28 cellular contexts compared by ENCODE assay signal in the genomic region with DNA sequence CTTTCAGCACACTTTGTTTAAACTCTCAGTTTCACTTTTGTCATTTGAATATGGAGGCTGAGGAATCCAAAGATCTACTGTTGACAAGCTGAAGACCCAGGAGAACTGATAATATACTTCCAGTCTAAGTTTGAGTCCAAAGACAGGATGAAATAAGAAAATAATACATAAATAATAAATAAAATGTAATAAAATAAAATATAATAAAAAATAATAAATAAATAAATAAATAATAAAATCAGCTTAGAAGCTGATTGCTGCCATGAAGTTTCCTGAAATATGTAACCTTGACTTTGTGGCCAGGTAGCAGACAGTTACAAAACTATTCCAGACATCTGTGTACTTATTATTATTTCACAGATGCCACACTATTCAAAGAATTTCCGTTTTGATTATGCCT. TPM values are rescaled to one million over a fixed set of nuclear protein-coding genes. Genes with fewer than 3 reads are reported as not detected.
DNase-seq lines count a peak whose midpoint lies in the region; ATAC-seq and TF ChIP-seq lines count a peak whose summit lies in the region.
"Had no signal": no experiment of that assay in that cellular context is flagged by ENCODE, and none has a peak within 500 bp of the region (broad histone marks: within the 10 kb centered on the region; RNA-seq: fewer than 3 reads in every experiment).

No MANE protein-coding gene starts in this region.

- no peak overlapping the region for H3K27ac Mint-ChIP-seq in WTC11
- H3K27ac Mint-ChIP-seq: B cell; CD14-positive monocyte; CD4-positive, alpha-beta memory T cell; CD4-positive, alpha-beta T cell; CD4-positive, CD25-positive, alpha-beta regulatory T cell; CD8-positive, alpha-beta memory T cell; CD8-positive, alpha-beta T cell had no signal

- POLR2A ChIA-PET in WTC11 (lab: Charles Lee) = no interaction called here

- no peaks in the 10 kb centered on the region for H3K27me3 Mint-ChIP-seq in WTC11 (ENCODE audit: low read depth)
- H3K27me3 Mint-ChIP-seq: B cell; CD4-positive, alpha-beta memory T cell; CD8-positive, alpha-beta memory T cell had no signal

- DNase-seq in WTC11 (ENCODE audit: low spot score) = no peak
- DNase-seq in Ammon's horn (ENCODE audit: low spot score) = no peak
- DNase-seq: 8988T; ACHN; AML-193; BE2C; C1 segment of cervical spinal cord; Caco-2; Calu3; CD4-positive, alpha-beta memory T cell; CD4-positive, alpha-beta T cell; CD4-positive, CD25-positive, alpha-beta regulatory T cell; CD8-positive, alpha-beta memory T cell; CD8-positive, alpha-beta T cell; COR-L47; DMS 273 treated with DMSO at 0.1 percent for 48 hours; DMS153; DMS53; DMS79; DMS79 treated with DMSO at 0.1 percent for 48 hours; DND-41; EL had no signal

- no peak overlapping the region for H3K4me3 Mint-ChIP-seq in WTC11
- H3K4me3 Mint-ChIP-seq: B cell; CD14-positive monocyte; CD4-positive, alpha-beta memory T cell; CD4-positive, alpha-beta T cell; CD4-positive, CD25-positive, alpha-beta regulatory T cell; CD8-positive, alpha-beta memory T cell; CD8-positive, alpha-beta T cell had no signal

- TF ChIP-seq CTCF in WTC11 (IDR thresholded peaks at IDR 0.05) = no peak

- no peaks in the 10 kb centered on the region for H3K9me3 Mint-ChIP-seq in WTC11

- H3K36me3 Mint-ChIP-seq in WTC11 = no peaks in the 10 kb centered on the region
- H3K36me3 Mint-ChIP-seq: CD14-positive monocyte; CD4-positive, alpha-beta memory T cell; CD4-positive, CD25-positive, alpha-beta regulatory T cell; CD8-positive, alpha-beta memory T cell; CD8-positive, alpha-beta T cell had no signal

- no peaks in the 10 kb centered on the region for H3K4me1 Mint-ChIP-seq in WTC11
- H3K4me1 Mint-ChIP-seq: B cell; CD14-positive monocyte; CD4-positive, alpha-beta memory T cell; CD4-positive, CD25-positive, alpha-beta regulatory T cell; CD8-positive, alpha-beta memory T cell had no signal

- CTCF ChIA-PET in WTC11 (lab: Charles Lee) = no interaction called here

- ATAC-seq in WTC11 = no peak
- ATAC-seq: A549; CD8-positive, alpha-beta T cell had no signal

TF ChIP-seq in WTC11, 78 proteins besides CTCF, POLR2A, EP300 and RAD21:
- TF ChIP-seq, protein P1, sequence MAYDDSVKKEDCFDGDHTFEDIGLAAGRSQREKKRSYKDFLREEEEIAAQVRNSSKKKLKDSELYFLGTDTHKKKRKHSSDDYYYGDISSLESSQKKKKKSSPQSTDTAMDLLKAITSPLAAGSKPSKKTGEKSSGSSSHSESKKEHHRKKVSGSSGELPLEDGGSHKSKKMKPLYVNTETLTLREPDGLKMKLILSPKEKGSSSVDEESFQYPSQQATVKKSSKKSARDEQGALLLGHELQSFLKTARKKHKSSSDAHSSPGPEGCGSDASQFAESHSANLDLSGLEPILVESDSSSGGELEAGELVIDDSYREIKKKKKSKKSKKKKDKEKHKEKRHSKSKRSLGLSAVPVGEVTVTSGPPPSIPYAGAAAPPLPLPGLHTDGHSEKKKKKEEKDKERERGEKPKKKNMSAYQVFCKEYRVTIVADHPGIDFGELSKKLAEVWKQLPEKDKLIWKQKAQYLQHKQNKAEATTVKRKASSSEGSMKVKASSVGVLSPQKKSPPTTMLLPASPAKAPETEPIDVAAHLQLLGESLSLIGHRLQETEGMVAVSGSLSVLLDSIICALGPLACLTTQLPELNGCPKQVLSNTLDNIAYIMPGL (CRISPR knock-in tag; IDR thresholded peaks at IDR 0.05) = no peak
- TF ChIP-seq, protein P2, sequence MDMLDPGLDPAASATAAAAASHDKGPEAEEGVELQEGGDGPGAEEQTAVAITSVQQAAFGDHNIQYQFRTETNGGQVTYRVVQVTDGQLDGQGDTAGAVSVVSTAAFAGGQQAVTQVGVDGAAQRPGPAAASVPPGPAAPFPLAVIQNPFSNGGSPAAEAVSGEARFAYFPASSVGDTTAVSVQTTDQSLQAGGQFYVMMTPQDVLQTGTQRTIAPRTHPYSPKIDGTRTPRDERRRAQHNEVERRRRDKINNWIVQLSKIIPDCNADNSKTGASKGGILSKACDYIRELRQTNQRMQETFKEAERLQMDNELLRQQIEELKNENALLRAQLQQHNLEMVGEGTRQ (CRISPR knock-in tag; IDR thresholded peaks at IDR 0.05) = no peak
- TF ChIP-seq NFATC4 (CRISPR knock-in tag; IDR thresholded peaks at IDR 0.05) (no peak), HMGA2 (CRISPR knock-in tag; IDR thresholded peaks at IDR 0.05) (peak; percentile 95)
- TF ChIP-seq, protein P3, sequence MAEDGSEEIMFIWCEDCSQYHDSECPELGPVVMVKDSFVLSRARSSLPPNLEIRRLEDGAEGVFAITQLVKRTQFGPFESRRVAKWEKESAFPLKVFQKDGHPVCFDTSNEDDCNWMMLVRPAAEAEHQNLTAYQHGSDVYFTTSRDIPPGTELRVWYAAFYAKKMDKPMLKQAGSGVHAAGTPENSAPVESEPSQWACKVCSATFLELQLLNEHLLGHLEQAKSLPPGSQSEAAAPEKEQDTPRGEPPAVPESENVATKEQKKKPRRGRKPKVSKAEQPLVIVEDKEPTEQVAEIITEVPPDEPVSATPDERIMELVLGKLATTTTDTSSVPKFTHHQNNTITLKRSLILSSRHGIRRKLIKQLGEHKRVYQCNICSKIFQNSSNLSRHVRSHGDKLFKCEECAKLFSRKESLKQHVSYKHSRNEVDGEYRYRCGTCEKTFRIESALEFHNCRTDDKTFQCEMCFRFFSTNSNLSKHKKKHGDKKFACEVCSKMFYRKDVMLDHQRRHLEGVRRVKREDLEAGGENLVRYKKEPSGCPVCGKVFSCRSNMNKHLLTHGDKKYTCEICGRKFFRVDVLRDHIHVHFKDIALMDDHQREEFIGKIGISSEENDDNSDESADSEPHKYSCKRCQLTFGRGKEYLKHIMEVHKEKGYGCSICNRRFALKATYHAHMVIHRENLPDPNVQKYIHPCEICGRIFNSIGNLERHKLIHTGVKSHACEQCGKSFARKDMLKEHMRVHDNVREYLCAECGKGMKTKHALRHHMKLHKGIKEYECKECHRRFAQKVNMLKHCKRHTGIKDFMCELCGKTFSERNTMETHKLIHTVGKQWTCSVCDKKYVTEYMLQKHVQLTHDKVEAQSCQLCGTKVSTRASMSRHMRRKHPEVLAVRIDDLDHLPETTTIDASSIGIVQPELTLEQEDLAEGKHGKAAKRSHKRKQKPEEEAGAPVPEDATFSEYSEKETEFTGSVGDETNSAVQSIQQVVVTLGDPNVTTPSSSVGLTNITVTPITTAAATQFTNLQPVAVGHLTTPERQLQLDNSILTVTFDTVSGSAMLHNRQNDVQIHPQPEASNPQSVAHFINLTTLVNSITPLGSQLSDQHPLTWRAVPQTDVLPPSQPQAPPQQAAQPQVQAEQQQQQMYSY (CRISPR knock-in tag; IDR thresholded peaks at IDR 0.05) = no peak

RNA-seq across cellular contexts. Expression of a gene that starts 55.0 kb away (rescaled TPM):
- total RNA-seq in WTC11 (2021) = 0.34 to 0.48 TPM (median 0.39 TPM) in 3 replicates
- total RNA-seq: A172; A673; B cell; Caco-2; Calu3; CD4-positive, alpha-beta memory T cell; CD4-positive, alpha-beta T cell; CD4-positive, CD25-positive, alpha-beta regulatory T cell; CD8-positive, alpha-beta memory T cell; CD8-positive, alpha-beta T cell; Daoy had no signal
